In genomic region chr12:49519574-49519936, GRCh38 we compare ENCODE assay signal across 25 cellular contexts. TPM values are rescaled to one million over a fixed set of nuclear protein-coding genes. Genes with fewer than 3 reads are reported as not detected.
"Had no signal": no experiment of that assay in that cellular context is flagged by ENCODE, and none has a peak within 500 bp of the region (broad histone marks: within the 10 kb centered on the region; RNA-seq: fewer than 3 reads in every experiment).

No MANE protein-coding gene starts in this region.

- DNase-seq: effector memory CD4-positive, alpha-beta T cell; esophagus squamous epithelium; foreskin melanocyte; hypothalamus; immature natural killer cell; islet precursor cell; left colon; left ventricle myocardium superior; lower lobe of right lung; naive thymus-derived CD8-positive, alpha-beta T cell; occipital lobe; ovary; posterior cingulate gyrus; right lobe of liver; small intestine; stimulated activated CD4-positive, alpha-beta T cell treated with anti-CD3 and anti-CD28 coated beads, Interleukin-15, amount 100 ng/mL, for 24 hours; stimulated activated CD4-positive, alpha-beta T cell treated with anti-CD3 and anti-CD28 coated beads, Interleukin-2, amount 100 ng/mL, for 48 hours; stimulated activated CD8-positive, alpha-beta memory T cell treated with anti-CD3 and anti-CD28 coated beads, Interleukin-4, amount 100 ng/mL, for 48 hours; stimulated activated naive CD4-positive, alpha-beta T cell treated with Interleukin-2 at 50 U/mL for 16 hours; transverse colon; upper lobe of right lung; uterus had no signal

- H3K36me3 ChIP-seq: ovary, uterus had no signal

- H3K27ac Mint-ChIP-seq: immature natural killer cell had no signal

- H3K4me3 ChIP-seq: coronary artery, esophagus squamous epithelium, lower lobe of right lung, ovary, right lobe of liver, thoracic aorta, transverse colon, upper lobe of right lung, uterus had no signal

- H3K4me3 Mint-ChIP-seq: immature natural killer cell; naive thymus-derived CD8-positive, alpha-beta T cell had no signal

- H3K4me1 ChIP-seq: lower lobe of right lung, right lobe of liver, transverse colon, upper lobe of right lung, uterus had no signal

- H3K27me3 ChIP-seq: esophagus squamous epithelium, ovary, right lobe of liver, transverse colon, upper lobe of right lung, uterus had no signal

- H3K9me3 ChIP-seq: esophagus squamous epithelium, lower lobe of right lung, ovary, right lobe of liver, thoracic aorta, transverse colon, upper lobe of right lung, uterus had no signal

- ATAC-seq: left colon; left ventricle myocardium superior; lower lobe of right lung; naive thymus-derived CD8-positive, alpha-beta T cell; right lobe of liver; upper lobe of right lung had no signal

- H3K9me3 Mint-ChIP-seq: immature natural killer cell; naive thymus-derived CD8-positive, alpha-beta T cell had no signal

- H3K27me3 Mint-ChIP-seq: naive thymus-derived CD8-positive, alpha-beta T cell had no signal

- H3K4me1 Mint-ChIP-seq: immature natural killer cell had no signal

- H3K27ac ChIP-seq: coronary artery, esophagus squamous epithelium, lower lobe of right lung, ovary, right lobe of liver, thoracic aorta, transverse colon, upper lobe of right lung, uterus had no signal

RNA-seq across cellular contexts. Expression of gene KCNH3, which starts 19.3 kb away (rescaled TPM):
- total RNA-seq: dermis blood vessel endothelial cell had no signal
